In genomic region chr5:150448353-150448752, GRCh38 we compare ENCODE assay signal across 8 cellular contexts. TPM values are rescaled to one million over a fixed set of nuclear protein-coding genes. Genes with fewer than 3 reads are reported as not detected.
DNase-seq lines count a peak whose midpoint lies in the region; ATAC-seq and TF ChIP-seq lines count a peak whose summit lies in the region.

No MANE protein-coding gene starts in this region.

- TF ChIP-seq POLR2A in esophagus squamous epithelium (IDR thresholded peaks at IDR 0.05): no peak

- 9 to 16% methylated on average over 4 of the region's 4 CpGs for WGBS in esophagus squamous epithelium, 2 donors
- WGBS in psoas muscle, 3 donors: 20 to 27% (median 25%) methylated on average over 4 of the region's 4 CpGs

- peak overlapping the region; percentile 98 for H3K4me3 ChIP-seq in GM06990 (replicated peaks; ENCODE audit: low read depth, low read length)
- H3K4me3 ChIP-seq in esophagus squamous epithelium: peak overlapping the region; percentile 57 to 83 (median 72)
- peak overlapping the region; percentile 82 for H3K4me3 ChIP-seq in psoas muscle

- ATAC-seq in psoas muscle (peak in 3 of 4 donors; percentile 29 to 44 (median 40)), GM19452 (IDR thresholded peaks at IDR 0.05; ENCODE audit: unreplicated experiment) (no peak), GM21825 (IDR thresholded peaks at IDR 0.05; ENCODE audit: unreplicated experiment) (no peak), HG03432 (IDR thresholded peaks at IDR 0.05; ENCODE audit: unreplicated experiment) (no peak)

- H3K27ac ChIP-seq in esophagus squamous epithelium: peak overlapping the region; percentile 95 to 98 (median 96)
- H3K27ac ChIP-seq in psoas muscle: peak overlapping the region; percentile 94

- H3K36me3 ChIP-seq in GM06990 (ENCODE audit: control insufficient read depth, insufficient read depth, low read length) (peaks cover 34% of the 10 kb centered on the region), esophagus squamous epithelium (peaks cover 39 to 48% (median 43%) of the 10 kb centered on the region in 3 donors), psoas muscle (ENCODE audit: insufficient read depth in 1 of 2, low read depth in 1 of 2) (peaks cover 28 to 51% of the 10 kb centered on the region in 2 donors)

- peaks cover 11 to 40% (median 14%) of the 10 kb centered on the region in 3 donors for H3K4me1 ChIP-seq in esophagus squamous epithelium
- H3K4me1 ChIP-seq in psoas muscle: peaks cover 30% of the 10 kb centered on the region

- intact Hi-C loops in esophagus squamous epithelium (cut with DNase I): no loop called here
- intact Hi-C loops in psoas muscle (cut with DNase I): no loop called here

- H3K9me3 ChIP-seq in esophagus squamous epithelium (no peaks in the 10 kb centered on the region), psoas muscle (no peaks in the 10 kb centered on the region)

- no peak for DNase-seq in GM06990 (ENCODE audit: extremely low read depth, insufficient read length)
- DNase-seq in RKO (ENCODE audit: low spot score): peak; percentile 43
- DNase-seq in esophagus squamous epithelium (lab: John Stamatoyannopoulos, UW): no peak
- DNase-seq in psoas muscle: no peak
- DNase-seq in NCI-H82 (lab: John Stamatoyannopoulos, UW): no peak

- no peak for TF ChIP-seq CTCF in GM06990 (IDR thresholded peaks at IDR 0.05; ENCODE audit: insufficient read depth, low read length, poor library complexity, severe bottlenecking)
- no peak for TF ChIP-seq CTCF in esophagus squamous epithelium (IDR thresholded peaks at IDR 0.05)
- TF ChIP-seq CTCF in psoas muscle (IDR thresholded peaks at IDR 0.05): no peak

- H3K27me3 ChIP-seq in GM06990 (replicated peaks; ENCODE audit: control insufficient read depth, insufficient read depth, low read length) (no peaks in the 10 kb centered on the region), esophagus squamous epithelium (no peaks in the 10 kb centered on the region), psoas muscle (ENCODE audit: insufficient read depth in 3 of 3, low read length in 2 of 3) (no peaks in the 10 kb centered on the region)

RNA-seq across cellular contexts. Expression of gene RPS14, which starts 1.2 kb away (rescaled TPM):
- total RNA-seq in esophagus squamous epithelium (1,000 to 10,000 TPM; 1,098 to 4,026 (median 2,484) TPM), psoas muscle (1,000 to 10,000 TPM in 3 of 4 donors, 100 to 1,000 TPM in 1; 977 to 1,443 (median 1,285) TPM)
- 1,000 to 10,000 TPM; 1,999 to 3,049 (median 2,406) TPM for polyA plus RNA-seq in psoas muscle

RNA-seq across cellular contexts. Expression of gene CD74, which starts 35.6 kb away (rescaled TPM):
- total RNA-seq in esophagus squamous epithelium (1,000 to 10,000 TPM in 1 of 4 donors, 100 to 1,000 TPM in 2, 10 to 100 TPM in 1; 91.0 to 1,037 (median 261) TPM), psoas muscle (100 to 1,000 TPM in 3 of 4 donors, 10 to 100 TPM in 1; 72.5 to 299 (median 156) TPM)
- polyA plus RNA-seq in psoas muscle: 10 to 100 TPM; 66.5 to 92.0 (median 83.7) TPM

RNA-seq across cellular contexts. Expression of gene NDST1, which starts 59.6 kb away (rescaled TPM):
- 100 to 1,000 TPM in 3 of 4 donors, 10 to 100 TPM in 1; 76.5 to 205 (median 118) TPM for total RNA-seq in esophagus squamous epithelium
- total RNA-seq in psoas muscle: 10 to 100 TPM; 30.1 to 40.2 (median 36.6) TPM
- polyA plus RNA-seq in psoas muscle: 10 to 100 TPM; 11.0 to 22.5 (median 13.2) TPM

Comparison
In these comparisons a context has a peak if more than half of its experiments do, and no peak if none do; other contexts are left out.
1. ATAC-seq: peak in psoas muscle (3 of 4); none in GM19452 (single experiment), GM21825 (single experiment) and HG03432 (single experiment).
2. Peak in every context shown above with its lines, with median percentiles within 50 percentile points of each other: H3K4me3 ChIP-seq.